In the genomic region with DNA sequence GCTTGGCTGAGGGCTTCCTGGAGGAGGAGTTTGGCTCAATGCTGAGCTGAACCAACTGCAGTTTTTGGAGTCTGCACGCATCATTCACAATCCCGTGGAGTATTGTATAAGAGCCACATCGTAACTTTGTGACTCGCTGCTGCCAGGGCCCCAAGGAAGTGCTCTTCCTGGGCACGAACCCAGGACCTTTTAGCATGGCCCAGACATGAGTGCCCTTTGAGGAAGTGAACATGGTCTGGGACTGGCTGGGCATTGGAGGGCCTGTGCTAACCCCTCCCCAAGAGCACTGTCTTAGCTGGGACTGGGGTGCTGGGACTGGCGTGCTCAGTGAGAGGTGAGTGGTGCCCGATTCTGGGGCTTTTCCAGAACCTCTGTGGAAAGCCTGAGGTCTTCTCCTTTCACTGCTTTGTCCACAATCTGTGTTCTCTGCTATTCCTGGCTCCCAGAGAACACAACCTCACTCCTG, we compare ENCODE assay signal across 30 cellular contexts.
DNase-seq lines count a peak whose midpoint lies in the region; ATAC-seq and TF ChIP-seq lines count a peak whose summit lies in the region.
"Had no signal": no experiment of that assay in that cellular context is flagged by ENCODE, and none has a peak within 500 bp of the region (broad histone marks: within the 10 kb centered on the region; RNA-seq: fewer than 3 reads in every experiment).

No MANE protein-coding gene starts in this region.

- H3K9me3 Mint-ChIP-seq in stimulated activated naive B cell treated with anti-CD40 and anti-IgM and Interleukin-4, amounts not matched to agents 10 μg/mL and 1 μg/mL and 100 μg/mL, for 72 hours, result no peaks in the 10 kb centered on the region
- H3K9me3 Mint-ChIP-seq: activated CD4-positive, alpha-beta memory T cell treated with anti-CD3 and anti-CD28 coated beads, Interleukin-2, amount 10 ng/mL, durations not matched to agents 7 days and 5 days; activated naive CD4-positive, alpha-beta T cell treated with anti-CD3 and anti-CD28 coated beads for 36 hours; activated T-helper 1 cell treated with anti-CD3 and anti-CD28 coated beads, Interleukin-12 subunit alpha, Interleukin-12 subunit beta, Interleukin-2, Interleukin-4 antibody, amounts not matched to agents 30 ng/mL and 10 ng/mL and 1 ng/mL, durations not matched to agents 14 hours and 24 hours and 36 hours; CD14-positive monocyte; naive thymus-derived CD8-positive, alpha-beta T cell had no signal

- POLR2A ChIA-PET in PC-3 (lab: Charles Lee; ENCODE audit: unreplicated experiment), result no interaction called here

- H3K27me3 ChIP-seq in PC-3 (ENCODE audit: low read length) (no peaks in the 10 kb centered on the region), foreskin keratinocyte (peaks cover 4% of the 10 kb centered on the region), esophagus squamous epithelium (peaks cover 0 to 6% (median 0%) of the 10 kb centered on the region in 4 donors)
- H3K27me3 ChIP-seq: Peyer's patch, upper lobe of left lung had no signal

- CTCF ChIA-PET in PC-3 (lab: Charles Lee), result no interaction called here

- H3K4me3 ChIP-seq in PC-3 (ENCODE audit: low read length) (no peak overlapping the region), esophagus squamous epithelium (no peak overlapping the region)
- H3K4me3 ChIP-seq: Peyer's patch, prostate gland, upper lobe of left lung had no signal

- DNase-seq in Daoy (ENCODE audit: low read depth) (peak; percentile 29), PC-3 (peak; percentile 5), foreskin keratinocyte (peak in 1 of 2 donors; percentile 15), myocyte (ENCODE audit: low read depth) (peak; percentile 38), amniotic stem cell (lab: John Stamatoyannopoulos, UW) (no peak), esophagus squamous epithelium (lab: John Stamatoyannopoulos, UW) (no peak), C1 segment of cervical spinal cord (lab: John Stamatoyannopoulos, UW) (no peak)
- DNase-seq in stimulated activated naive B cell treated with anti-CD40 and anti-IgM and Interleukin-4, amounts not matched to agents 10 μg/mL and 1 μg/mL and 100 μg/mL, for 72 hours, result no peak
- DNase-seq: 8988T; activated CD4-positive, alpha-beta memory T cell treated with anti-CD3 and anti-CD28 coated beads, Interleukin-2, amount 10 ng/mL, durations not matched to agents 7 days and 5 days; activated CD8-positive, alpha-beta memory T cell treated with anti-CD3 and anti-CD28 coated beads, Interleukin-2, amount 50 U/mL, for 4 hours; activated naive CD4-positive, alpha-beta T cell treated with anti-CD3 and anti-CD28 coated beads for 36 hours; Caco-2; cerebellar nuclear complex; DMS53; GF-D8; left ventricle myocardium superior; naive thymus-derived CD8-positive, alpha-beta T cell; NCI-H1417; NCI-H226; NCI-H748 treated with DMSO at 0.1 percent for 48 hours; Peyer's patch; SHP77 treated with DMSO at 0.1 percent for 48 hours; stimulated activated CD4-positive, alpha-beta T cell treated with anti-CD3 and anti-CD28 coated beads, Interleukin-15, amount 100 ng/mL, for 24 hours; stimulated activated CD4-positive, alpha-beta T cell treated with anti-CD3 and anti-CD28 coated beads, Interleukin-4, amount 100 ng/mL, for 4 hours had no signal

- BruUV-seq in PC-3 (replicated peaks; lab: Mats Ljungman, UMichigan), result no TSS peak

- intact Hi-C loops in PC-3 (cut with micrococcal nuclease), result no loop called here
- intact Hi-C loops in esophagus squamous epithelium (cut with DNase I), result no loop called here

- no peak for TF ChIP-seq POLR2A in esophagus squamous epithelium (IDR thresholded peaks at IDR 0.05)

- TF ChIP-seq CTCF in PC-3 (conservative IDR thresholded peaks at IDR 0.05; ENCODE audit: low read depth, low read length), result no peak
- no peak for TF ChIP-seq CTCF in foreskin keratinocyte (conservative IDR thresholded peaks at IDR 0.05)
- TF ChIP-seq CTCF in esophagus squamous epithelium (IDR thresholded peaks at IDR 0.05), result no peak

- H3K4me1 ChIP-seq in PC-3 (ENCODE audit: insufficient read depth, low read length), result peaks cover 6% of the 10 kb centered on the region
- H3K4me1 ChIP-seq in foreskin keratinocyte, result peaks cover 4% of the 10 kb centered on the region
- H3K4me1 ChIP-seq in esophagus squamous epithelium, result peaks cover 0 to 27% (median 5%) of the 10 kb centered on the region in 3 donors
- H3K4me1 ChIP-seq: prostate gland had no signal

- H3K79me2 ChIP-seq in PC-3 (ENCODE audit: low read length), result no peaks in the 10 kb centered on the region

- H3K27me3 Mint-ChIP-seq in stimulated activated naive B cell treated with anti-CD40 and anti-IgM and Interleukin-4, amounts not matched to agents 10 μg/mL and 1 μg/mL and 100 μg/mL, for 72 hours, result peaks cover 6 to 8% of the 10 kb centered on the region in 2 donors
- H3K27me3 Mint-ChIP-seq: activated CD4-positive, alpha-beta memory T cell treated with anti-CD3 and anti-CD28 coated beads, Interleukin-2, amount 10 ng/mL, durations not matched to agents 7 days and 5 days; naive thymus-derived CD8-positive, alpha-beta T cell had no signal

- H3K4me1 Mint-ChIP-seq in stimulated activated naive B cell treated with anti-CD40 and anti-IgM and Interleukin-4, amounts not matched to agents 10 μg/mL and 1 μg/mL and 100 μg/mL, for 72 hours, result peaks cover 0 to 2% of the 10 kb centered on the region in 2 donors
- H3K4me1 Mint-ChIP-seq: activated CD4-positive, alpha-beta memory T cell treated with anti-CD3 and anti-CD28 coated beads, Interleukin-2, amount 10 ng/mL, durations not matched to agents 7 days and 5 days; CD14-positive monocyte had no signal

- no peak overlapping the region; the same call in 1 of the 2 replicates for H3K27ac ChIP-seq in PC-3 (ENCODE audit: low read length)
- no peak overlapping the region for H3K27ac ChIP-seq in foreskin keratinocyte
- no peak overlapping the region for H3K27ac ChIP-seq in esophagus squamous epithelium
- H3K27ac ChIP-seq: Peyer's patch, prostate gland, upper lobe of left lung had no signal

- H3K9me3 ChIP-seq in PC-3 (ENCODE audit: low read length) (no peaks in the 10 kb centered on the region), esophagus squamous epithelium (no peaks in the 10 kb centered on the region)
- H3K9me3 ChIP-seq: Caco-2, Peyer's patch, prostate gland, upper lobe of left lung had no signal

- no peak overlapping the region for H3K4me2 ChIP-seq in PC-3 (ENCODE audit: low read length)

- peak; percentile 31; the same call in 1 of the 2 replicates for ATAC-seq in PC-3
- ATAC-seq in foreskin keratinocyte, result peak; percentile 30
- no peak for ATAC-seq in stimulated activated naive B cell treated with anti-CD40 and anti-IgM and Interleukin-4, amounts not matched to agents 10 μg/mL and 1 μg/mL and 100 μg/mL, for 72 hours (replicated peaks)
- ATAC-seq: HCT116; left ventricle myocardium superior; naive thymus-derived CD8-positive, alpha-beta T cell had no signal

- H3K36me3 ChIP-seq in PC-3 (ENCODE audit: low read depth, low read length) (no peaks in the 10 kb centered on the region), esophagus squamous epithelium (no peaks in the 10 kb centered on the region)
- H3K36me3 ChIP-seq: Peyer's patch, prostate gland, upper lobe of left lung had no signal

- no peak overlapping the region for H3K4me3 Mint-ChIP-seq in stimulated activated naive B cell treated with anti-CD40 and anti-IgM and Interleukin-4, amounts not matched to agents 10 μg/mL and 1 μg/mL and 100 μg/mL, for 72 hours
- H3K4me3 Mint-ChIP-seq: activated CD4-positive, alpha-beta memory T cell treated with anti-CD3 and anti-CD28 coated beads, Interleukin-2, amount 10 ng/mL, durations not matched to agents 7 days and 5 days; activated naive CD4-positive, alpha-beta T cell treated with anti-CD3 and anti-CD28 coated beads for 36 hours; activated T-helper 1 cell treated with anti-CD3 and anti-CD28 coated beads, Interleukin-12 subunit alpha, Interleukin-12 subunit beta, Interleukin-2, Interleukin-4 antibody, amounts not matched to agents 30 ng/mL and 10 ng/mL and 1 ng/mL, durations not matched to agents 14 hours and 24 hours and 36 hours; CD14-positive monocyte; naive thymus-derived CD8-positive, alpha-beta T cell had no signal

- 27 to 34% methylated on average over 3 to 5 of the region's 7 CpGs for WGBS in esophagus squamous epithelium, 2 donors

- no peaks in the 10 kb centered on the region for H4K20me1 ChIP-seq in PC-3 (ENCODE audit: low read length)

- no peaks in the 10 kb centered on the region for H3K36me3 Mint-ChIP-seq in stimulated activated naive B cell treated with anti-CD40 and anti-IgM and Interleukin-4, amounts not matched to agents 10 μg/mL and 1 μg/mL and 100 μg/mL, for 72 hours
- H3K36me3 Mint-ChIP-seq: CD14-positive monocyte; naive thymus-derived CD8-positive, alpha-beta T cell had no signal

- H2AFZ ChIP-seq in PC-3 (ENCODE audit: low read length), result no peak overlapping the region

- H3F3A ChIP-seq in PC-3 (ENCODE audit: low read length, unreplicated experiment), result no peaks in the 10 kb centered on the region

- H3K9me2 ChIP-seq in PC-3 (replicated peaks; ENCODE audit: low read length), result no peaks in the 10 kb centered on the region

- H3K9ac ChIP-seq in PC-3 (ENCODE audit: low read length), result no peak overlapping the region

- no peak overlapping the region for H3K27ac Mint-ChIP-seq in stimulated activated naive B cell treated with anti-CD40 and anti-IgM and Interleukin-4, amounts not matched to agents 10 μg/mL and 1 μg/mL and 100 μg/mL, for 72 hours
- H3K27ac Mint-ChIP-seq: activated CD4-positive, alpha-beta memory T cell treated with anti-CD3 and anti-CD28 coated beads, Interleukin-2, amount 10 ng/mL, durations not matched to agents 7 days and 5 days; activated naive CD4-positive, alpha-beta T cell treated with anti-CD3 and anti-CD28 coated beads for 36 hours; activated T-helper 1 cell treated with anti-CD3 and anti-CD28 coated beads, Interleukin-12 subunit alpha, Interleukin-12 subunit beta, Interleukin-2, Interleukin-4 antibody, amounts not matched to agents 30 ng/mL and 10 ng/mL and 1 ng/mL, durations not matched to agents 14 hours and 24 hours and 36 hours; naive thymus-derived CD8-positive, alpha-beta T cell had no signal

Comparison
In these comparisons a context has a peak if more than half of its experiments do, and no peak if none do; other contexts are left out.
1. DNase-seq: peak in Daoy (single experiment), PC-3 (single experiment) and myocyte (single experiment); none in amniotic stem cell (single experiment), esophagus squamous epithelium (single experiment), stimulated activated naive B cell treated with anti-CD40 and anti-IgM and Interleukin-4, amounts not matched to agents 10 μg/mL and 1 μg/mL and 100 μg/mL, for 72 hours (single experiment) and C1 segment of cervical spinal cord (0 of 14).
2. ATAC-seq: peak in PC-3 (single experiment) and foreskin keratinocyte (single experiment); none in stimulated activated naive B cell treated with anti-CD40 and anti-IgM and Interleukin-4, amounts not matched to agents 10 μg/mL and 1 μg/mL and 100 μg/mL, for 72 hours (0 of 2).